ENCODE assay signal across 15 cellular contexts in genomic region chr1:163201906-163202305, GRCh38. TPM values are rescaled to one million over a fixed set of nuclear protein-coding genes. Genes with fewer than 3 reads are reported as not detected.
DNase-seq lines count a peak whose midpoint lies in the region; TF ChIP-seq lines count a peak whose summit lies in the region.
"Had no signal": no experiment of that assay in that cellular context is flagged by ENCODE, and none has a peak within 500 bp of the region (broad histone marks: within the 10 kb centered on the region; RNA-seq: fewer than 3 reads in every experiment).

No MANE protein-coding gene starts in this region.

- H3K36me3 ChIP-seq in muscle layer of colon (ENCODE audit: insufficient read depth, low read length) = no peaks in the 10 kb centered on the region
- no peaks in the 10 kb centered on the region for H3K36me3 ChIP-seq in tibial artery
- H3K36me3 ChIP-seq: BLaER1 had no signal

- intact Hi-C loops in tibial artery (cut with DNase I; ENCODE audit: low total_unique reads) = no loop called here

- H3K27me3 ChIP-seq in muscle layer of colon (ENCODE audit: control insufficient read depth in 1 of 2, insufficient read depth in 2 of 2, low read length in 2 of 2) (no peaks in the 10 kb centered on the region), tibial artery (no peaks in the 10 kb centered on the region)
- H3K27me3 ChIP-seq: BLaER1 had no signal

- H3K9me3 ChIP-seq in muscle layer of colon (ENCODE audit: low read length) = no peaks in the 10 kb centered on the region
- no peaks in the 10 kb centered on the region for H3K9me3 ChIP-seq in tibial artery
- H3K9me3 ChIP-seq: BLaER1 had no signal

- H3K4me3 ChIP-seq in epithelial cell of proximal tubule (ENCODE audit: low read depth, low read length) = no peak overlapping the region
- peak overlapping the region; percentile 30 to 32 for H3K4me3 ChIP-seq in muscle layer of colon (ENCODE audit: low read depth in 1 of 2, low read length in 2 of 2)
- H3K4me3 ChIP-seq in tibial artery = peak overlapping the region; percentile 54 to 55
- H3K4me3 ChIP-seq: BLaER1 had no signal

- H3K27ac ChIP-seq in muscle layer of colon (ENCODE audit: low read depth, low read length) (peak overlapping the region; percentile 50), tibial artery (peak overlapping the region; percentile 74 to 86)
- H3K27ac ChIP-seq: BLaER1 had no signal

- TF ChIP-seq CTCF in epithelial cell of proximal tubule (conservative IDR thresholded peaks at IDR 0.05; ENCODE audit: low read depth, low read length) (no peak), tibial artery (IDR thresholded peaks at IDR 0.05) (no peak)

- peaks cover 4% of the 10 kb centered on the region for H3K4me1 ChIP-seq in muscle layer of colon (ENCODE audit: insufficient read depth, low read length)
- H3K4me1 ChIP-seq in tibial artery = peaks cover 0 to 60% (median 7%) of the 10 kb centered on the region in 4 donors
- H3K4me1 ChIP-seq: BLaER1 had no signal

- DNase-seq in NCI-H82 treated with DMSO at 0.1 percent for 48 hours (lab: John Stamatoyannopoulos, UW; ENCODE audit: unreplicated experiment) (peak; percentile 50), epithelial cell of proximal tubule (ENCODE audit: low read depth) (peak; percentile 35), tibial artery (no peak), DMS153 (lab: John Stamatoyannopoulos, UW) (no peak), COR-L47 (lab: John Stamatoyannopoulos, UW) (no peak), HT-29 (ENCODE audit: low spot score) (no peak)
- DNase-seq: activated CD4-positive, CD25-positive, alpha-beta regulatory T cell; activated CD8-positive, alpha-beta memory T cell treated with anti-CD3 and anti-CD28 coated beads for 24 hours; erythroblast; HCEC 1CT; NCI-H345; stimulated activated CD4-positive, alpha-beta T cell treated with anti-CD3 and anti-CD28 coated beads, Interleukin-15, amount 100 ng/mL, for 24 hours; T-helper 17 cell had no signal

- no peak overlapping the region for H3K9ac ChIP-seq in muscle layer of colon (ENCODE audit: low read length)
- H3K9ac ChIP-seq: BLaER1 had no signal

RNA-seq across cellular contexts. Expression of gene RGS5, which starts 0.8 kb away (rescaled TPM):
- total RNA-seq in epithelial cell of proximal tubule = 0.36 and 1.4 TPM in 2 replicates
- 1.7 TPM in 1 of 2 replicates, not detected in the other for total RNA-seq in HT-29 (2014; rRNA removed; shearing (Covaris generic))

Comparison
In these comparisons a context has a peak if more than half of its experiments do, and no peak if none do; other contexts are left out.
1. DNase-seq: peak in NCI-H82 treated with DMSO at 0.1 percent for 48 hours (single experiment) and epithelial cell of proximal tubule (single experiment); none in tibial artery (0 of 2), DMS153 (single experiment), COR-L47 (single experiment) and HT-29 (single experiment).